Comparison of ENCODE assay signal across 8 cellular contexts in genomic region chr3:4986611-4987373, GRCh38. TPM values are rescaled to one million over a fixed set of nuclear protein-coding genes. Genes with fewer than 3 reads are reported as not detected.
DNase-seq lines count a peak whose midpoint lies in the region; ATAC-seq and TF ChIP-seq lines count a peak whose summit lies in the region.

No MANE protein-coding gene starts in this region.

- TF ChIP-seq CTCF in BJ (IDR thresholded peaks at IDR 0.05; ENCODE audit: insufficient read depth, low read depth, low read length), result no peak

- no peaks in the 10 kb centered on the region for H3K9me3 Mint-ChIP-seq in activated CD8-positive, alpha-beta T cell treated with anti-CD3 and anti-CD28 coated beads, Interleukin-2, amount 10 ng/mL, durations not matched to agents 7 days and 5 days (ENCODE audit: insufficient read depth)

- no peaks in the 10 kb centered on the region for H3K27me3 ChIP-seq in BJ (ENCODE audit: control insufficient read depth, insufficient read depth, low read length)

- POLR2A ChIA-PET in BJ (lab: Charles Lee), result interaction anchor here (0.6 kb wide), 1 partner anchor 10 kb away, joined by 3 read pairs; no protein-coding TSS in a partner anchor
- POLR2A ChIA-PET in activated CD8-positive, alpha-beta T cell treated with anti-CD3 and anti-CD28 coated beads, Interleukin-2, amount 10 ng/mL, durations not matched to agents 7 days and 5 days (lab: Charles Lee), result interaction anchor here (0.8 to 13.1 kb wide), 17 partner anchors 8 to 493 kb away, joined by 3 to 737 read pairs (median 4); partner anchors contain the start of genes BHLHE40 and ITPR1

- H3K27me3 Mint-ChIP-seq in activated CD8-positive, alpha-beta T cell treated with anti-CD3 and anti-CD28 coated beads, Interleukin-2, amount 10 ng/mL, durations not matched to agents 7 days and 5 days (ENCODE audit: low read depth), result no peaks in the 10 kb centered on the region

- H3K4me1 Mint-ChIP-seq in activated CD8-positive, alpha-beta T cell treated with anti-CD3 and anti-CD28 coated beads, Interleukin-2, amount 10 ng/mL, durations not matched to agents 7 days and 5 days (ENCODE audit: low read depth), result peaks cover 64% of the 10 kb centered on the region

- peak overlapping the region; percentile 92 for H3K27ac Mint-ChIP-seq in activated CD8-positive, alpha-beta T cell treated with anti-CD3 and anti-CD28 coated beads, Interleukin-2, amount 10 ng/mL, durations not matched to agents 7 days and 5 days

- peak overlapping the region; percentile 28 for H3K4me3 ChIP-seq in BJ (ENCODE audit: low read depth, low read length)

- ATAC-seq in GM19043 (IDR thresholded peaks at IDR 0.05; ENCODE audit: low read depth, unreplicated experiment), result peak; percentile 49
- peak; percentile 61 for ATAC-seq in HG03280 (IDR thresholded peaks at IDR 0.05; ENCODE audit: unreplicated experiment)
- peak; percentile 77 for ATAC-seq in activated CD8-positive, alpha-beta T cell treated with anti-CD3 and anti-CD28 coated beads, Interleukin-2, amount 10 ng/mL, durations not matched to agents 7 days and 5 days

- H3K4me3 Mint-ChIP-seq in activated CD8-positive, alpha-beta T cell treated with anti-CD3 and anti-CD28 coated beads, Interleukin-2, amount 10 ng/mL, durations not matched to agents 7 days and 5 days, result peak overlapping the region; percentile 91

- DNase-seq in BJ (ENCODE audit: low read depth), result peak; percentile 94
- peak; percentile 62 to 93 for DNase-seq in NCI-H526 (lab: John Stamatoyannopoulos, UW)
- peak; percentile 89 for DNase-seq in activated CD8-positive, alpha-beta T cell treated with anti-CD3 and anti-CD28 coated beads, Interleukin-2, amount 10 ng/mL, durations not matched to agents 7 days and 5 days
- peak; percentile 52 for DNase-seq in effector CD4-positive, alpha-beta T cell
- peak; percentile 97 to 99 for DNase-seq in lung microvascular endothelial cell (ENCODE audit: low read depth in 2 of 2)
- DNase-seq in stimulated activated CD4-positive, alpha-beta T cell treated with anti-CD3 and anti-CD28 coated beads, TNF-alpha, amount 100 ng/mL, for 4 hours (ENCODE audit: low read depth in 3 of 3), result peak; percentile 30 to 45 (median 35)

- H3K36me3 ChIP-seq in BJ (ENCODE audit: control insufficient read depth, insufficient read depth, low read length), result peaks cover 8% of the 10 kb centered on the region

- peaks cover 52% of the 10 kb centered on the region for H3K36me3 Mint-ChIP-seq in activated CD8-positive, alpha-beta T cell treated with anti-CD3 and anti-CD28 coated beads, Interleukin-2, amount 10 ng/mL, durations not matched to agents 7 days and 5 days (ENCODE audit: low read depth)

- CTCF ChIA-PET in BJ (lab: Yijun Ruan, JAX), result interaction anchor here (0.9 to 13.6 kb wide), 8 partner anchors 11 to 636 kb away, joined by 3 to 121 read pairs (median 4); no protein-coding TSS in a partner anchor
- CTCF ChIA-PET in activated CD8-positive, alpha-beta T cell treated with anti-CD3 and anti-CD28 coated beads, Interleukin-2, amount 10 ng/mL, durations not matched to agents 7 days and 5 days (lab: Charles Lee), result interaction anchor here (0.6 to 13.2 kb wide), 20 partner anchors 8 to 331 kb away, joined by 3 to 272 read pairs (median 6); no protein-coding TSS in a partner anchor

RNA-seq across cellular contexts. Expression of gene BHLHE40, which starts 7.6 kb away (rescaled TPM):
- polyA plus RNA-seq in BJ (2011; rRNA removed), result 15.0 and 18.8 TPM in 2 replicates
- 26.1 and 27.5 TPM in 2 replicates for polyA minus RNA-seq in BJ (2011; rRNA and poly(A)+ RNA removed)
- total RNA-seq in activated CD8-positive, alpha-beta T cell treated with anti-CD3 and anti-CD28 coated beads, Interleukin-2, amount 10 ng/mL, durations not matched to agents 7 days and 5 days, result 100 to 1,000 TPM; 209 to 219 TPM
- 7.8 and 9.7 TPM in 2 replicates for total RNA-seq in lung microvascular endothelial cell

Comparison
In these comparisons a context has a peak if more than half of its experiments do, and no peak if none do; other contexts are left out.
1. Peak in every context shown above with its lines: DNase-seq, ATAC-seq and H3K4me3 ChIP-seq.
2. DNase-seq: peak in every context shown above with its lines; median percentile 98 in lung microvascular endothelial cell; 94 in BJ; 89 in activated CD8-positive, alpha-beta T cell treated with anti-CD3 and anti-CD28 coated beads, Interleukin-2, amount 10 ng/mL, durations not matched to agents 7 days and 5 days; 78 in NCI-H526; 52 in effector CD4-positive, alpha-beta T cell; 35 in stimulated activated CD4-positive, alpha-beta T cell treated with anti-CD3 and anti-CD28 coated beads, TNF-alpha, amount 100 ng/mL, for 4 hours.
3. RNA of gene BHLHE40, which starts 7.6 kb away (total RNA-seq): 209 to 219 TPM in activated CD8-positive, alpha-beta T cell treated with anti-CD3 and anti-CD28 coated beads, Interleukin-2, amount 10 ng/mL, durations not matched to agents 7 days and 5 days; 7.8 to 9.7 TPM in lung microvascular endothelial cell; every median in the first group is over 10 times any median in the second.